ENCODE assay signal across 1 cellular context in the genomic region with DNA sequence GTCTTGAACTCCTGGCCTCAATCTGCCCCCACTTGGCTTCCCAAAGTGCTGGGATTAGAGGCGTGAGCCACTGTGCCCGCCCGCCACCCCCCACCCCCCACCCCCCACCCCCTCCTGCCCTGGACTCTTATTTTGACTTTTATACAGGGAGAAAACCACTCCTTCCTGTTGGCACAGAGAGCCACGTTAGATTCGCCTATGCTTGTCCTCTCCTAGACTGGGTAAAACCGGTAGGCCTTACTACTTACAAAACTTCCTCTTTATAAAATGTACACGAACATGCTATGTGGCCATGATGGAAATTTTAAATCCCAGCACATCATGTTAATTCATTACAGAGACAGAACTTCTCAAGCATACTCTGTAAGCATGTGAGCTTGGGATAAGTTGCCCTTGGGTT.
TF ChIP-seq lines count a peak whose summit lies in the region.

No MANE protein-coding gene starts in this region.

TF ChIP-seq in WTC11, 78 proteins besides CTCF, POLR2A, EP300 and RAD21 (continued from another document):
- TF ChIP-seq, protein P1, sequence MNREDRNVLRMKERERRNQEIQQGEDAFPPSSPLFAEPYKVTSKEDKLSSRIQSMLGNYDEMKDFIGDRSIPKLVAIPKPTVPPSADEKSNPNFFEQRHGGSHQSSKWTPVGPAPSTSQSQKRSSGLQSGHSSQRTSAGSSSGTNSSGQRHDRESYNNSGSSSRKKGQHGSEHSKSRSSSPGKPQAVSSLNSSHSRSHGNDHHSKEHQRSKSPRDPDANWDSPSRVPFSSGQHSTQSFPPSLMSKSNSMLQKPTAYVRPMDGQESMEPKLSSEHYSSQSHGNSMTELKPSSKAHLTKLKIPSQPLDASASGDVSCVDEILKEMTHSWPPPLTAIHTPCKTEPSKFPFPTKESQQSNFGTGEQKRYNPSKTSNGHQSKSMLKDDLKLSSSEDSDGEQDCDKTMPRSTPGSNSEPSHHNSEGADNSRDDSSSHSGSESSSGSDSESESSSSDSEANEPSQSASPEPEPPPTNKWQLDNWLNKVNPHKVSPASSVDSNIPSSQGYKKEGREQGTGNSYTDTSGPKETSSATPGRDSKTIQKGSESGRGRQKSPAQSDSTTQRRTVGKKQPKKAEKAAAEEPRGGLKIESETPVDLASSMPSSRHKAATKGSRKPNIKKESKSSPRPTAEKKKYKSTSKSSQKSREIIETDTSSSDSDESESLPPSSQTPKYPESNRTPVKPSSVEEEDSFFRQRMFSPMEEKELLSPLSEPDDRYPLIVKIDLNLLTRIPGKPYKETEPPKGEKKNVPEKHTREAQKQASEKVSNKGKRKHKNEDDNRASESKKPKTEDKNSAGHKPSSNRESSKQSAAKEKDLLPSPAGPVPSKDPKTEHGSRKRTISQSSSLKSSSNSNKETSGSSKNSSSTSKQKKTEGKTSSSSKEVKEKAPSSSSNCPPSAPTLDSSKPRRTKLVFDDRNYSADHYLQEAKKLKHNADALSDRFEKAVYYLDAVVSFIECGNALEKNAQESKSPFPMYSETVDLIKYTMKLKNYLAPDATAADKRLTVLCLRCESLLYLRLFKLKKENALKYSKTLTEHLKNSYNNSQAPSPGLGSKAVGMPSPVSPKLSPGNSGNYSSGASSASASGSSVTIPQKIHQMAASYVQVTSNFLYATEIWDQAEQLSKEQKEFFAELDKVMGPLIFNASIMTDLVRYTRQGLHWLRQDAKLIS (CRISPR knock-in tag; IDR thresholded peaks at IDR 0.05; ENCODE audit: borderline replicate concordance) = no peak
- TF ChIP-seq FOXJ3 (CRISPR knock-in tag; IDR thresholded peaks at IDR 0.05; ENCODE audit: borderline replicate concordance) (no peak), ZNF219 (CRISPR knock-in tag; IDR thresholded peaks at IDR 0.05; ENCODE audit: borderline replicate concordance) (no peak), GTF2I (CRISPR knock-in tag; conservative IDR thresholded peaks at IDR 0.05) (no peak)
